ENCODE assay signal across 11 cellular contexts in genomic region chr18:6249110-6249680, GRCh38.
DNase-seq lines count a peak whose midpoint lies in the region; ATAC-seq, FAIRE-seq and TF ChIP-seq lines count a peak whose summit lies in the region.
"Had no signal": no experiment of that assay in that cellular context is flagged by ENCODE, and none has a peak within 500 bp of the region (broad histone marks: within the 10 kb centered on the region; RNA-seq: fewer than 3 reads in every experiment).

No MANE protein-coding gene starts in this region.

- H3K27me3 ChIP-seq in liver (ENCODE audit: control insufficient read depth in 4 of 4, insufficient read depth in 4 of 4, low read length in 3 of 4): no peaks in the 10 kb centered on the region
- H3K27me3 ChIP-seq in HepG2 (ENCODE audit: control insufficient read depth in 1 of 2, insufficient read depth in 2 of 2, low read length in 2 of 2): no peaks in the 10 kb centered on the region
- H3K27me3 ChIP-seq in sigmoid colon: no peaks in the 10 kb centered on the region

- peaks cover 0 to 8% (median 1%) of the 10 kb centered on the region in 4 donors for H3K4me1 ChIP-seq in liver (ENCODE audit: control insufficient read depth in 4 of 4, insufficient read depth in 4 of 4, low read length in 3 of 4)
- H3K4me1 ChIP-seq in HepG2 (ENCODE audit: insufficient read depth, low read length): no peaks in the 10 kb centered on the region
- no peaks in the 10 kb centered on the region for H3K4me1 ChIP-seq in sigmoid colon

- H4K20me1 ChIP-seq in HepG2 (ENCODE audit: insufficient read depth, low read length): no peaks in the 10 kb centered on the region

- H3K9ac ChIP-seq in liver (ENCODE audit: low read depth in 1 of 2, low read length in 2 of 2) (no peak overlapping the region), HepG2 (ENCODE audit: insufficient read depth, low read depth, low read length) (no peak overlapping the region)

- POLR2A ChIA-PET in HepG2 (lab: Yijun Ruan, JAX): no interaction called here

- TF ChIP-seq CTCF in liver (IDR thresholded peaks at IDR 0.05; ENCODE audit: low read depth, low read length, missing input control): no peak
- no peak for TF ChIP-seq CTCF in HepG2 (CRISPR knock-in tag; IDR thresholded peaks at IDR 0.05)
- no peak for TF ChIP-seq CTCF in sigmoid colon (IDR thresholded peaks at IDR 0.05)

- no TSS peak for BruUV-seq in HepG2 (replicated peaks; lab: Mats Ljungman, UMichigan)

- TF ChIP-seq POLR2A in HepG2 (IDR thresholded peaks at IDR 0.05; ENCODE audit: insufficient read depth in 1 of 2, low read depth in 2 of 2, low read length in 2 of 2) (no peak), sigmoid colon (IDR thresholded peaks at IDR 0.05) (no peak)

- 55% methylated on average over 4 of the region's 4 CpGs for WGBS in liver
- 91% methylated on average over 4 of the region's 4 CpGs for WGBS in HepG2 (ENCODE audit: low lambda C conversion rate)
- WGBS in sigmoid colon, 2 donors: 67 to 69% methylated on average over 4 of the region's 4 CpGs

- no peak overlapping the region for H2AFZ ChIP-seq in HepG2 (ENCODE audit: low read length)

- DNase-seq in HepG2 (ENCODE audit: low spot score) (no peak), sigmoid colon (no peak), NCI-H446 (lab: John Stamatoyannopoulos, UW) (no peak), DMS114 treated with DMSO at 0.1 percent for 48 hours (lab: John Stamatoyannopoulos, UW; ENCODE audit: unreplicated experiment) (no peak), C1 segment of cervical spinal cord (lab: John Stamatoyannopoulos, UW) (no peak)
- DNase-seq: 8988T, SW 1271 had no signal

- TF ChIP-seq RAD21 in liver (IDR thresholded peaks at IDR 0.05) (no peak), HepG2 (CRISPR knock-in tag; IDR thresholded peaks at IDR 0.05) (no peak)

- no peak for ATAC-seq in HepG2
- ATAC-seq in HG02571 (IDR thresholded peaks at IDR 0.05; ENCODE audit: unreplicated experiment): peak; percentile 65
- ATAC-seq in HG03378 (IDR thresholded peaks at IDR 0.05; ENCODE audit: unreplicated experiment): peak; percentile 91
- ATAC-seq: HCT116 had no signal

- no peaks in the 10 kb centered on the region for H3K9me3 ChIP-seq in liver (ENCODE audit: control insufficient read depth in 4 of 4, low read length in 3 of 4)
- no peaks in the 10 kb centered on the region for H3K9me3 ChIP-seq in HepG2 (ENCODE audit: low read length)
- no peaks in the 10 kb centered on the region for H3K9me3 ChIP-seq in sigmoid colon

- in situ Hi-C loops in HepG2 (cut with HindIII; ENCODE audit: extremely low pct_ligation_motif_present, low pct_unique_long_range_greater_than_20kb): no loop called here

- intact Hi-C loops in HepG2 (cut with micrococcal nuclease; ENCODE audit: unreplicated experiment) (no loop called here), sigmoid colon (cut with DNase I) (no loop called here)

- CTCF ChIA-PET in HepG2 (lab: Yijun Ruan, JAX; ENCODE audit: low intra/inter-chr PET ratio, low total read pairs): no interaction called here

- no peak for FAIRE-seq in HepG2 (lab: Jason Lieb, UNC)

- H3K79me2 ChIP-seq in HepG2 (ENCODE audit: insufficient read depth, low read length): no peaks in the 10 kb centered on the region

- H3K4me2 ChIP-seq in HepG2 (ENCODE audit: low read depth, low read length): no peak overlapping the region

- no peak overlapping the region for H3K4me3 ChIP-seq in liver (ENCODE audit: low read depth in 1 of 3, low read length in 3 of 3)
- no peak overlapping the region for H3K4me3 ChIP-seq in HepG2 (replicated peaks in 1 of 3; ENCODE audit: insufficient read depth in 1 of 3, low read depth in 2 of 3, low read length in 3 of 3)
- H3K4me3 ChIP-seq in sigmoid colon: no peak overlapping the region

- H3K36me3 ChIP-seq in liver (ENCODE audit: control insufficient read depth in 4 of 4, insufficient read depth in 3 of 4, low read depth in 1 of 4, low read length in 3 of 4) (no peaks in the 10 kb centered on the region), HepG2 (replicated peaks in 1 of 2; ENCODE audit: control insufficient read depth in 1 of 2, insufficient read depth in 2 of 2, low read length in 2 of 2) (no peaks in the 10 kb centered on the region), sigmoid colon (no peaks in the 10 kb centered on the region)

- H3K27ac ChIP-seq in liver (ENCODE audit: low read depth in 1 of 2, low read length in 2 of 2) (no peak overlapping the region), HepG2 (ENCODE audit: extremely low read length, insufficient read depth, low read length) (no peak overlapping the region), sigmoid colon (no peak overlapping the region)

- TF ChIP-seq EP300 in HepG2 (IDR thresholded peaks at IDR 0.05; ENCODE audit: low read depth in 2 of 2, low read length in 2 of 2): no peak
- TF ChIP-seq EP300 in HepG2 (CRISPR knock-in tag; IDR thresholded peaks at IDR 0.05; ENCODE audit: borderline replicate concordance): no peak
- no peak for TF ChIP-seq EP300 in sigmoid colon (IDR thresholded peaks at IDR 0.05)

TF ChIP-seq in liver, 16 proteins besides CTCF, POLR2A, EP300 and RAD21:
- TF ChIP-seq HNF4A (conservative IDR thresholded peaks at IDR 0.05) (peak in 1 of 2 donors; percentile 5), SP1 (IDR thresholded peaks at IDR 0.05) (peak; percentile 5), HNF4G (IDR thresholded peaks at IDR 0.05) (no peak)

TF ChIP-seq in HepG2, 621 proteins besides CTCF, POLR2A, EP300 and RAD21:
- TF ChIP-seq HBP1 (CRISPR knock-in tag; IDR thresholded peaks at IDR 0.05; ENCODE audit: low read depth) (no peak), ZNF547 (CRISPR knock-in tag; IDR thresholded peaks at IDR 0.05) (no peak), ERF (CRISPR knock-in tag; IDR thresholded peaks at IDR 0.05) (no peak), MTF2 (CRISPR knock-in tag; IDR thresholded peaks at IDR 0.05; ENCODE audit: borderline replicate concordance) (no peak)
